9 cellular contexts compared by ENCODE assay signal in the genomic region with DNA sequence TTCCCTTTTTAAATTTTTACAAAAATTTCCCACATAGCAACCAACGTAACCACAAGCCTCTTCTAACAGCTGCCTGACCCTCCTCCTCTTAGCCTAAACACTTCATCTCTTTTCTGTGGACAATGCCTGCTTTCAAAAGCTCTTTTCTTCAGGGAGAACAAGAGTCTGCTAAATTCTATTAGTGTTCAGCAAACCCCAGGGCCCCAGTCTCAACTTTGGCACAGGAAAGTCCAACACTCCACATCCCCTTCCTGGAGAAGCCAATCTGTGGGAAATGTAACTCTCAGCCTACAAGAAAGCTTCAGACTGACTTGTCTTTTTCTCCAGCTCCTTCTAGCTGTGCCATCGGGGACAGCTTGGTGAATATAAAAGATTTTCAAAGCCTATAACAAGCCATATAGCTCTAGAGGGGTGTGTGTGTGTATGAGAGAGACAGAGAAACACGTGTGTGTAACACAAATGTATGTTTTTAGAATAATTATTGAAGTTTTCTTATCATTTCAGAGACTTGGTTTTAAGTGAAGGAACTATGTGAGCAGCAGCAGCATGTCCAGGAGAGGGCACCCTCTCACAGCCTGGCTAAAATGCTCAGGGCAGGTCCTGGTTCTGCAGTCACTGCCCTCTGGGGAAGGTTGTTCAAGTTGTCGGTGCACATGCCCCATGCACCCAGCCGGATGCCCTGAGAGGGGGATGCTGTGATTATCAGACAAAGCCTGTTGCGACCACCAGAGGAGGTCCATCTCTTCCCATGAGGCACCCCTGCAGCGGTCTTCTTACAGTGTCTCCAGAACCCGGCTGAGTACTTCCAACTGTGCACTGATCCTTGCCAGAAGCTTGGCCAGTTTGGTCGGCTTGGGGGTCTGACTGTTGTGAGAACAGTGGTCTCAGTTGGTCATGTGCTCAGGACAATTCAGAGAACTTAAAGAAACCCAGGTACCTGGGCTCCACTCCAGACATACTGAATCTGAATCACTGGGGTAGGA. TPM values are rescaled to one million over a fixed set of nuclear protein-coding genes. Genes with fewer than 3 reads are reported as not detected.
DNase-seq lines count a peak whose midpoint lies in the region; ATAC-seq and TF ChIP-seq lines count a peak whose summit lies in the region.
"Had no signal": no experiment of that assay in that cellular context is flagged by ENCODE, and none has a peak within 500 bp of the region (broad histone marks: within the 10 kb centered on the region; RNA-seq: fewer than 3 reads in every experiment).

No MANE protein-coding gene starts in this region.

- intact Hi-C loops in activated B cell treated with CpG ODN at 0.5 μM for 24 hours (cut with micrococcal nuclease): loop anchor here (1.0 kb wide), 2 partner anchors 231 to 554 kb away; partner anchors contain the start of gene VPS36

- H3K27ac ChIP-seq in MM.1S (ENCODE audit: low read length): no peak overlapping the region
- H3K27ac ChIP-seq in mesendoderm (ENCODE audit: low read depth, low read length): no peak overlapping the region
- H3K27ac ChIP-seq in tibial nerve: no peak overlapping the region

- H2BK15ac ChIP-seq in mesendoderm (replicated peaks; ENCODE audit: low read depth): no peak overlapping the region

- H3K36me3 ChIP-seq in MM.1S (replicated peaks; ENCODE audit: insufficient read depth, low read length) (no peaks in the 10 kb centered on the region), mesendoderm (ENCODE audit: control insufficient read depth, insufficient read depth, low read length) (no peaks in the 10 kb centered on the region), tibial nerve (no peaks in the 10 kb centered on the region)

- H3K4me1 Mint-ChIP-seq in activated B cell treated with CpG ODN at 0.5 μM for 24 hours: no peaks in the 10 kb centered on the region
- H3K4me1 Mint-ChIP-seq in endothelial cell (ENCODE audit: unreplicated experiment): peaks cover 16% of the 10 kb centered on the region

- no peak overlapping the region for H4K5ac ChIP-seq in mesendoderm (ENCODE audit: low read length)

- TF ChIP-seq EP300 in tibial nerve (IDR thresholded peaks at IDR 0.05): no peak

- H3K79me2 ChIP-seq in MM.1S (ENCODE audit: low read length) (no peaks in the 10 kb centered on the region), mesendoderm (ENCODE audit: control insufficient read depth, insufficient read depth, low read length) (no peaks in the 10 kb centered on the region)

- no CpG with 5 or more reads among the region's 9 CpGs for WGBS in mesendoderm (ENCODE audit: extremely low coverage, insufficient coverage, low lambda C conversion rate)
- WGBS in tibial nerve, 2 donors: 24 to 29% methylated on average over 9 of the region's 9 CpGs

- H2AK5ac ChIP-seq in mesendoderm (ENCODE audit: low read length): no peak overlapping the region

- ATAC-seq in GM21367 (IDR thresholded peaks at IDR 0.05; ENCODE audit: unreplicated experiment) (peak; percentile 84), activated B cell treated with CpG ODN at 0.5 μM for 24 hours (ENCODE audit: low read depth) (peak; percentile 50)

- no peak overlapping the region for H3K27ac Mint-ChIP-seq in activated B cell treated with CpG ODN at 0.5 μM for 24 hours
- H3K27ac Mint-ChIP-seq in endothelial cell (ENCODE audit: unreplicated experiment): peak overlapping the region; percentile 96

- H3K27me3 Mint-ChIP-seq in activated B cell treated with CpG ODN at 0.5 μM for 24 hours (peaks cover 16% of the 10 kb centered on the region), endothelial cell (ENCODE audit: unreplicated experiment) (peaks cover 6% of the 10 kb centered on the region)

- H3K9me2 ChIP-seq in MM.1S (replicated peaks; ENCODE audit: insufficient read depth, low read length): no peaks in the 10 kb centered on the region

- H3K27me3 ChIP-seq in MM.1S (replicated peaks; ENCODE audit: insufficient read depth, low read length): no peaks in the 10 kb centered on the region
- no peaks in the 10 kb centered on the region for H3K27me3 ChIP-seq in mesendoderm (ENCODE audit: insufficient read depth, low read length, poor library complexity)
- H3K27me3 ChIP-seq in tibial nerve: no peaks in the 10 kb centered on the region

- H3F3A ChIP-seq in MM.1S (ENCODE audit: insufficient read depth, low read length): no peaks in the 10 kb centered on the region

- H3K23ac ChIP-seq in mesendoderm (ENCODE audit: low read length): no peak overlapping the region

- no peak for TF ChIP-seq POLR2A in tibial nerve (IDR thresholded peaks at IDR 0.05)

- H3K4me3 Mint-ChIP-seq in activated B cell treated with CpG ODN at 0.5 μM for 24 hours: no peak overlapping the region
- H3K4me3 Mint-ChIP-seq in endothelial cell (ENCODE audit: unreplicated experiment): peak overlapping the region; percentile 7

- no peak overlapping the region for H2BK120ac ChIP-seq in mesendoderm (ENCODE audit: low read depth, low read length)

- H3K9me3 ChIP-seq in MM.1S (replicated peaks; ENCODE audit: insufficient read depth, low read length) (no peaks in the 10 kb centered on the region), tibial nerve (no peaks in the 10 kb centered on the region)

- no peaks in the 10 kb centered on the region for H3K36me3 Mint-ChIP-seq in activated B cell treated with CpG ODN at 0.5 μM for 24 hours (ENCODE audit: low read depth)
- no peaks in the 10 kb centered on the region for H3K36me3 Mint-ChIP-seq in endothelial cell (ENCODE audit: low read depth, unreplicated experiment)

- POLR2A ChIA-PET in activated B cell treated with CpG ODN at 0.5 μM for 24 hours (lab: Charles Lee): no interaction called here

- peak; percentile 46 for DNase-seq in DMS53 treated with DMSO at 0.1 percent for 48 hours (lab: John Stamatoyannopoulos, UW; ENCODE audit: unreplicated experiment)
- peak; percentile 34 for DNase-seq in MM.1S
- DNase-seq in activated B cell treated with CpG ODN at 0.5 μM for 24 hours: no peak
- DNase-seq in endothelial cell (ENCODE audit: low spot score): peak; percentile 73
- peak; percentile 74 for DNase-seq in mesendoderm
- peak in 1 of 2 donors; percentile 40 for DNase-seq in tibial nerve (ENCODE audit: low spot score in 2 of 2)
- no peak for DNase-seq in cortex of kidney (lab: John Stamatoyannopoulos, UW)

- H4K8ac ChIP-seq in mesendoderm (ENCODE audit: low read depth, low read length): no peak overlapping the region

- H3K18ac ChIP-seq in mesendoderm (ENCODE audit: low read length): no peak overlapping the region

- H2BK5ac ChIP-seq in mesendoderm (ENCODE audit: low read length): no peak overlapping the region

- H2AFZ ChIP-seq in MM.1S (ENCODE audit: low read length): no peak overlapping the region

- H3K9me3 Mint-ChIP-seq in activated B cell treated with CpG ODN at 0.5 μM for 24 hours: no peaks in the 10 kb centered on the region
- H3K9me3 Mint-ChIP-seq in endothelial cell (ENCODE audit: unreplicated experiment): no peaks in the 10 kb centered on the region

- H4K20me1 ChIP-seq in MM.1S (ENCODE audit: insufficient read depth, low read length): no peaks in the 10 kb centered on the region

- no peak overlapping the region for H3K4ac ChIP-seq in mesendoderm (ENCODE audit: low read depth, low read length)

- no peaks in the 10 kb centered on the region for H3K79me1 ChIP-seq in mesendoderm (ENCODE audit: low read length)

- CTCF ChIA-PET in activated B cell treated with CpG ODN at 0.5 μM for 24 hours (lab: Charles Lee): interaction anchor here (0.8 to 2.6 kb wide), 3 partner anchors 10 to 231 kb away, joined by 3 to 18 read pairs (median 3); no protein-coding TSS in a partner anchor

- H3K4me2 ChIP-seq in MM.1S (ENCODE audit: low read depth, low read length) (no peak overlapping the region), mesendoderm (ENCODE audit: low read length) (no peak overlapping the region)

- H3K4me1 ChIP-seq in MM.1S (ENCODE audit: low read length) (no peaks in the 10 kb centered on the region), mesendoderm (ENCODE audit: control insufficient read depth, low read depth, low read length) (no peaks in the 10 kb centered on the region), tibial nerve (peaks cover 0 to 10% (median 0%) of the 10 kb centered on the region in 4 donors)

- H3K4me3 ChIP-seq in MM.1S (ENCODE audit: low read length) (no peak overlapping the region), mesendoderm (ENCODE audit: low read length) (no peak overlapping the region), tibial nerve (no peak overlapping the region)

- TF ChIP-seq CTCF in MM.1S (IDR thresholded peaks at IDR 0.05; ENCODE audit: low read length) (peak; percentile 55), activated B cell treated with CpG ODN at 0.5 μM for 24 hours (IDR thresholded peaks at IDR 0.05) (no peak), endothelial cell (IDR thresholded peaks at IDR 0.05; ENCODE audit: unreplicated experiment) (peak; percentile 53), tibial nerve (IDR thresholded peaks at IDR 0.05) (peak; percentile 41 to 52 (median 50))

- no peak overlapping the region for H3K56ac ChIP-seq in mesendoderm (ENCODE audit: low read length)

- H3K9ac ChIP-seq in MM.1S (ENCODE audit: low read length) (no peak overlapping the region), mesendoderm (ENCODE audit: low read length) (no peak overlapping the region)

RNA-seq across cellular contexts. Expression of gene CCDC70, which starts 34.4 kb away (rescaled TPM):
- total RNA-seq in activated B cell treated with CpG ODN at 0.5 μM for 24 hours (not detected in 2 replicates), endothelial cell (ENCODE audit: unreplicated experiment) (not detected), tibial nerve (not detected)
- not detected for polyA plus RNA-seq in mesendoderm (2013, experiment 1 of 2)
- polyA plus RNA-seq in mesendoderm (2013, experiment 2 of 2): not detected
- polyA plus RNA-seq: adipose tissue had no signal

RNA-seq across cellular contexts. Expression of gene TMEM272, which starts 51.2 kb away (rescaled TPM):
- total RNA-seq in activated B cell treated with CpG ODN at 0.5 μM for 24 hours (not detected in 2 replicates), endothelial cell (ENCODE audit: unreplicated experiment) (0.15 TPM), tibial nerve (not detected)
- polyA plus RNA-seq in mesendoderm (2013, experiment 1 of 2): 0.04 TPM
- polyA plus RNA-seq in mesendoderm (2013, experiment 2 of 2): 0.04 TPM

Comparison
In these comparisons a context has a peak if more than half of its experiments do, and no peak if none do; other contexts are left out.
1. DNase-seq: peak in DMS53 treated with DMSO at 0.1 percent for 48 hours (single experiment), MM.1S (single experiment), endothelial cell (single experiment) and mesendoderm (single experiment); none in activated B cell treated with CpG ODN at 0.5 μM for 24 hours (single experiment) and cortex of kidney (single experiment).